ENCODE assay signal across 1 cellular context in genomic region chr10:13930123-13930522, GRCh38.
TF ChIP-seq lines count a peak whose summit lies in the region.

No MANE protein-coding gene starts in this region.

TF ChIP-seq in H1, 55 proteins besides CTCF, POLR2A, EP300 and RAD21 (continued from another document):
- TF ChIP-seq JUN (IDR thresholded peaks at IDR 0.05; ENCODE audit: low read depth, low read length): no peak
- no peak for TF ChIP-seq KDM5A (IDR thresholded peaks at IDR 0.05; ENCODE audit: low read length)
- no peak for TF ChIP-seq ATF3 (IDR thresholded peaks at IDR 0.05; ENCODE audit: insufficient read depth, low read depth, low read length)
- no peak for TF ChIP-seq TAF1 (IDR thresholded peaks at IDR 0.05; ENCODE audit: low read depth, low read length)
- TF ChIP-seq KDM1A (IDR thresholded peaks at IDR 0.05; ENCODE audit: borderline replicate concordance, low read length): no peak
- no peak for TF ChIP-seq PHF8 (conservative IDR thresholded peaks at IDR 0.05; ENCODE audit: low read depth, low read length)
- no peak for TF ChIP-seq NRF1 (IDR thresholded peaks at IDR 0.05; ENCODE audit: low read depth, low read length)
- TF ChIP-seq BCL11A (IDR thresholded peaks at IDR 0.05; ENCODE audit: low read depth in 2 of 2, low read length in 2 of 2): no peak
- no peak for TF ChIP-seq HDAC2 (IDR thresholded peaks at IDR 0.05; ENCODE audit: borderline replicate concordance in 1 of 2, low read depth in 2 of 2, low read length in 2 of 2)
